9 cellular contexts compared by ENCODE assay signal in the genomic region with DNA sequence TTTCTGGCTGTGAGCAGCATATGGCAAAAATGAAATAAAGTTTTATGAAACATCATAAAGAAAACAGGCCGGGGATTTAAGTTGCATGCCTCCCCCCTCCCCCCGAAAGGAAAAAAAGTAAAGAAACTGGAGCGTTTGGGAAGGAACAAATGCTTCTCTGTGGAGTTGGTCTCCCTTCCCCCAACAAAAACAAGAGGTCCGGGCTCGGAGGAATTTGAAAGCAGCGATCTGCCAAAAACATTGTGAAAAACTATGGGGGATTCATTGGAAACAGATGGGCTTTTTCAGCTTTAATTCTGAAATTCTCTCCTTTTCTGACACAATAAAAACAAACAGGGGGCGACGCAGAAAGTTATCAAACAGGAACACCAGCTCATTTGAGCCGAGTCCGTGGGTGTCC. TPM values are rescaled to one million over a fixed set of nuclear protein-coding genes. Genes with fewer than 3 reads are reported as not detected.
DNase-seq lines count a peak whose midpoint lies in the region; ATAC-seq and TF ChIP-seq lines count a peak whose summit lies in the region.
"Had no signal": no experiment of that assay in that cellular context is flagged by ENCODE, and none has a peak within 500 bp of the region (broad histone marks: within the 10 kb centered on the region; RNA-seq: fewer than 3 reads in every experiment).

No MANE protein-coding gene starts in this region.

- peak overlapping the region; percentile 92 for H3K4me2 ChIP-seq in mammary epithelial cell (ENCODE audit: insufficient read depth, low read depth, low read length)

- peak overlapping the region; percentile 63 for H2AFZ ChIP-seq in mammary epithelial cell (ENCODE audit: low read depth, low read length)

- H3K9ac ChIP-seq in mammary epithelial cell (ENCODE audit: insufficient read depth, low read length) = no peak overlapping the region

- intact Hi-C loops in mammary epithelial cell (cut with micrococcal nuclease) = no loop called here
- intact Hi-C loops in right lobe of liver (cut with DNase I) = no loop called here

- TF ChIP-seq POLR2A in right lobe of liver (IDR thresholded peaks at IDR 0.05) = no peak

- H3K27ac ChIP-seq in mammary epithelial cell (ENCODE audit: insufficient read depth, low read depth, low read length) (no peak overlapping the region), right lobe of liver (no peak overlapping the region), thoracic aorta (peak overlapping the region; percentile 84 to 88)

- BruUV-seq in mammary epithelial cell (replicated peaks; lab: Mats Ljungman, UMichigan) = no TSS peak

- dilution Hi-C loops in mammary epithelial cell (cut with HindIII; ENCODE audit: low sequenced_read_pairs) = no loop called here

- H3K4me3 ChIP-seq in mammary epithelial cell (replicated peaks in 1 of 3; ENCODE audit: insufficient read depth in 1 of 3, low read depth in 2 of 3, low read length in 3 of 3) (peak overlapping the region; percentile 39 to 49 (median 45)), right lobe of liver (peak overlapping the region in 2 of 3 donors; percentile 2 to 36), thoracic aorta (peak overlapping the region; percentile 96)

- CTCF ChIA-PET in mammary epithelial cell (lab: Charles Lee; ENCODE audit: low non-redundant PET) = no interaction called here

- no peaks in the 10 kb centered on the region for H4K20me1 ChIP-seq in mammary epithelial cell (ENCODE audit: insufficient read depth, low read length)

- in situ Hi-C loops in mammary epithelial cell (cut with MboI; ENCODE audit: low sequenced_read_pairs in 2 of 2) = no loop called here

- H3K36me3 ChIP-seq in mammary epithelial cell (ENCODE audit: insufficient read depth, low read length) (no peaks in the 10 kb centered on the region), right lobe of liver (no peaks in the 10 kb centered on the region), thoracic aorta (no peaks in the 10 kb centered on the region)

- H3K79me2 ChIP-seq in mammary epithelial cell (ENCODE audit: insufficient read depth, low read length) = no peaks in the 10 kb centered on the region

- peaks cover 28% of the 10 kb centered on the region for H3K27me3 ChIP-seq in mammary epithelial cell (ENCODE audit: insufficient read depth, low read length)
- peaks cover 0 to 21% of the 10 kb centered on the region in 2 donors for H3K27me3 ChIP-seq in right lobe of liver
- no peaks in the 10 kb centered on the region for H3K27me3 ChIP-seq in thoracic aorta (replicated peaks; ENCODE audit: insufficient read depth)

- H3K9me3 ChIP-seq in mammary epithelial cell (replicated peaks; ENCODE audit: insufficient read depth, low read length) (no peaks in the 10 kb centered on the region), right lobe of liver (no peaks in the 10 kb centered on the region), thoracic aorta (no peaks in the 10 kb centered on the region)

- WGBS in mammary epithelial cell (ENCODE audit: low coverage, missing lambda C conversion rate) = 2% methylated on average over 8 of the region's 10 CpGs
- WGBS in right lobe of liver (ENCODE audit: insufficient coverage, low coverage, low lambda C conversion rate, missing lambda C conversion rate) = under 1% methylated on average over 10 of the region's 10 CpGs

- no peak for TF ChIP-seq CTCF in mammary epithelial cell (conservative IDR thresholded peaks at IDR 0.05 in 1 of 2, IDR thresholded peaks at IDR 0.05 in 1 of 2; ENCODE audit: extremely low read depth in 1 of 2, insufficient read depth in 1 of 2, low read depth in 1 of 2, low read length in 2 of 2)
- TF ChIP-seq CTCF in right lobe of liver (IDR thresholded peaks at IDR 0.05) = no peak
- TF ChIP-seq CTCF in thoracic aorta (IDR thresholded peaks at IDR 0.05) = no peak

- peak; percentile 38 for DNase-seq in NCI-H2171 treated with DMSO at 0.1 percent for 48 hours (lab: John Stamatoyannopoulos, UW)
- DNase-seq in NCI-H2171 (lab: John Stamatoyannopoulos, UW) = no peak
- DNase-seq in mammary epithelial cell = no peak
- no peak for DNase-seq in right lobe of liver
- no peak for DNase-seq in thoracic aorta (ENCODE audit: low spot score)
- no peak for DNase-seq in LoVo (ENCODE audit: low spot score)
- DNase-seq in HCEC 1CT = no peak
- no peak for DNase-seq in GM19238 (ENCODE audit: insufficient read length, low spot score)
- DNase-seq: activated CD4-positive, alpha-beta T cell treated with anti-CD3 and anti-CD28 coated beads, Interleukin-2, amount 50 U/mL, for 48 hours had no signal

- H3K4me1 ChIP-seq in mammary epithelial cell (ENCODE audit: insufficient read depth, low read length) (peaks cover 13% of the 10 kb centered on the region), right lobe of liver (peaks cover 0 to 10% (median 0%) of the 10 kb centered on the region in 4 donors), thoracic aorta (ENCODE audit: control insufficient read depth in 1 of 2, low read depth in 2 of 2) (peaks cover 12 to 51% of the 10 kb centered on the region in 2 donors)

- ATAC-seq in right lobe of liver (no peak), thoracic aorta (ENCODE audit: insufficient number of reproducible peaks, low FRiP score, low read depth) (no peak)

RNA-seq across cellular contexts. Expression of a gene that starts 17.0 kb away (rescaled TPM):
- total RNA-seq in mammary epithelial cell = under 1 TPM; 0.64 to 0.83 TPM
- polyA plus RNA-seq in mammary epithelial cell = 0.14 TPM
- not detected for polyA minus RNA-seq in mammary epithelial cell
- total RNA-seq in right lobe of liver = under 1 TPM in 4 of 6 experiments, not detected in 2; 0.06 to 0.32 (median 0.25) TPM
- 10 to 100 TPM; 22.1 to 55.7 TPM for total RNA-seq in thoracic aorta

Comparison
In these comparisons a context has a peak if more than half of its experiments do, and no peak if none do; other contexts are left out.
1. H3K27ac ChIP-seq: peak in thoracic aorta (2 of 2); none in mammary epithelial cell (single experiment) and right lobe of liver (0 of 3).
2. H3K4me3 ChIP-seq: peak in every context shown above with its lines; median percentile 96 in thoracic aorta; 45 in mammary epithelial cell; 19 in right lobe of liver.
3. RNA of a gene that starts 17.0 kb away (total RNA-seq): 22.1 to 55.7 TPM in thoracic aorta; 0.64 to 0.83 TPM in mammary epithelial cell and 0.06 to 0.32 TPM in right lobe of liver; every median in the first group is over 10 times any median in the second.